Comparison of ENCODE assay signal across 8 cellular contexts in the genomic region with DNA sequence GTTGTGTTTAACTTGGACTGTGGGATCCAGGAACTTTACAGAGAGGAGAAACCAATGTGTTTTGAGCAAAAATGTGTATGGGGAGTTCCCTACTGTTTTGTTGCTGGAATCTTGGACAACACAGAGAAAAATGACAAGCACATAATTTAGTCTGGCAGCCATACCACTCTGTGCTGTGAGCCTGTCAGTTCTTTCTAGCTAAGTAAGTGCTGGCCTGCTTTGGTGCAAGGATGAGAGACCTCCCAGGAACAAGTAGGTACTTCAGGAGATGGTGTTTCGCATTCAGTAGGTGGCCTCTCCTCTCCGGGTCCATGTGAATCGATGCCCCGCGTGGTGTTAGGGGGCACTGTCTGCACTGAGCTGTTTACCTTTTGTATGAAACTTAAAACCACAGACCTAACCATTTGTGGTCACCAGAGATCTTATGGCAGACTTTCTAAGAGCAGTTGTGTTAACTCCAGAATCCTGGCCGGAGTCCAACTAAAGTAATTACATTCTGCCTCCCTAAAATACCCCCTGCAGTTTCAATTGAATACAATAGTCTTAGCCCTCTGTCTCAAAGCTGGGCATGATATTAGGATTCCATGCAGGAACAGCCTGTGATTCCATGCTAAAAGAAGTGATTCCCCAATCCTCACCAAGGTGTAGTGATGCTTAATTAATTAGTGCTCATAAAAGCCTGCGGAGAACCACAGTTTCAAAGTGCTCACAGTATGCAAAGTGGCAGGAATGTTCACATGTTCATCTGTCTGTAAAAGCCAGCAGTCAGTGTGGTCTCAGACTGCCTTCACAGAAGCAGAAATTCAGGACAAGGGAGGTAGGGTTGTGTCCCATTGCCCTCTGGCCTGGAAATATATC.
DNase-seq lines count a peak whose midpoint lies in the region; ATAC-seq and TF ChIP-seq lines count a peak whose summit lies in the region.

No MANE protein-coding gene starts in this region.

- H3K27ac Mint-ChIP-seq in T-cell = no peak overlapping the region
- H3K27ac Mint-ChIP-seq in osteocyte (ENCODE audit: unreplicated experiment) = peak overlapping the region; percentile 90

- peaks cover 0 to 3% of the 10 kb centered on the region in 2 donors for H3K27me3 ChIP-seq in aorta (ENCODE audit: control insufficient read depth in 1 of 2, insufficient read depth in 2 of 2, low read length in 1 of 2)

- no peaks in the 10 kb centered on the region for H3K36me3 Mint-ChIP-seq in T-cell
- no peaks in the 10 kb centered on the region for H3K36me3 Mint-ChIP-seq in osteocyte (ENCODE audit: unreplicated experiment)

- peaks cover 0 to 2% of the 10 kb centered on the region in 2 donors for H3K4me1 ChIP-seq in aorta (ENCODE audit: control insufficient read depth in 1 of 2, insufficient read depth in 2 of 2, low read length in 2 of 2)

- H3K36me3 ChIP-seq in aorta (ENCODE audit: control insufficient read depth in 1 of 2, insufficient read depth in 2 of 2, low read length in 1 of 2) = no peaks in the 10 kb centered on the region

- H3K4me3 Mint-ChIP-seq in T-cell = no peak overlapping the region
- peak overlapping the region; percentile 41 for H3K4me3 Mint-ChIP-seq in osteocyte (ENCODE audit: unreplicated experiment)

- no peak overlapping the region for H3K4me3 ChIP-seq in aorta (ENCODE audit: low read length in 2 of 2)

- POLR2A ChIA-PET in T-cell (lab: Charles Lee) = interaction anchor here in 1 of 2 donors (0.6 kb wide), 1 partner anchor 897 kb away, joined by 5 read pairs; the partner anchor contains the start of gene LEMD3

- no peak overlapping the region for H3K27ac ChIP-seq in aorta (ENCODE audit: low read depth in 1 of 2, low read length in 2 of 2)

- intact Hi-C loops in aorta (cut with DNase I) = no loop called here

- peak; percentile 80 for ATAC-seq in GM21360 (IDR thresholded peaks at IDR 0.05; ENCODE audit: unreplicated experiment)
- ATAC-seq in HG03460 (IDR thresholded peaks at IDR 0.05; ENCODE audit: unreplicated experiment) = peak; percentile 70
- peak in 3 of 4 experiments; percentile 37 to 69 (median 53) for ATAC-seq in T-cell (replicated peaks in 1 of 4)
- ATAC-seq in aorta (ENCODE audit: low FRiP score) = no peak

- 28 to 31% methylated on average over 7 of the region's 7 CpGs for WGBS in aorta, 2 donors

- CTCF ChIA-PET in T-cell (lab: Charles Lee) = interaction anchor here in 1 of 2 donors (0.6 kb wide), 1 partner anchor 981 kb away, joined by 3 read pairs; no protein-coding TSS in a partner anchor

- H3K9me3 ChIP-seq in aorta (ENCODE audit: control insufficient read depth, low read length) = no peaks in the 10 kb centered on the region

- no peak for TF ChIP-seq CTCF in osteocyte (IDR thresholded peaks at IDR 0.05)

- peak; percentile 75 for DNase-seq in EH (ENCODE audit: low read depth)
- peak in 11 of 34 experiments; percentile 1 to 6 (median 3) for DNase-seq in T-cell
- no peak for DNase-seq in osteocyte (ENCODE audit: extremely low spot score, unreplicated experiment)
- DNase-seq in aorta = no peak
- DNase-seq in activated CD8-positive, alpha-beta memory T cell treated with anti-CD3 and anti-CD28 coated beads for 24 hours = no peak
- DNase-seq in activated effector memory CD4-positive, alpha-beta T cell treated with anti-CD3 and anti-CD28 coated beads, Interleukin-2, amount 50 U/mL, for 16 hours = no peak

- H3K27me3 Mint-ChIP-seq in T-cell (peaks cover 11 to 13% of the 10 kb centered on the region in 2 donors), osteocyte (ENCODE audit: unreplicated experiment) (no peaks in the 10 kb centered on the region)

- H3K4me1 Mint-ChIP-seq in T-cell (peaks cover 17 to 20% (median 19%) of the 10 kb centered on the region in 3 donors), osteocyte (ENCODE audit: unreplicated experiment) (peaks cover 62% of the 10 kb centered on the region)

- H3K9me3 Mint-ChIP-seq in T-cell (no peaks in the 10 kb centered on the region), osteocyte (ENCODE audit: unreplicated experiment) (no peaks in the 10 kb centered on the region)
